In the genomic region with DNA sequence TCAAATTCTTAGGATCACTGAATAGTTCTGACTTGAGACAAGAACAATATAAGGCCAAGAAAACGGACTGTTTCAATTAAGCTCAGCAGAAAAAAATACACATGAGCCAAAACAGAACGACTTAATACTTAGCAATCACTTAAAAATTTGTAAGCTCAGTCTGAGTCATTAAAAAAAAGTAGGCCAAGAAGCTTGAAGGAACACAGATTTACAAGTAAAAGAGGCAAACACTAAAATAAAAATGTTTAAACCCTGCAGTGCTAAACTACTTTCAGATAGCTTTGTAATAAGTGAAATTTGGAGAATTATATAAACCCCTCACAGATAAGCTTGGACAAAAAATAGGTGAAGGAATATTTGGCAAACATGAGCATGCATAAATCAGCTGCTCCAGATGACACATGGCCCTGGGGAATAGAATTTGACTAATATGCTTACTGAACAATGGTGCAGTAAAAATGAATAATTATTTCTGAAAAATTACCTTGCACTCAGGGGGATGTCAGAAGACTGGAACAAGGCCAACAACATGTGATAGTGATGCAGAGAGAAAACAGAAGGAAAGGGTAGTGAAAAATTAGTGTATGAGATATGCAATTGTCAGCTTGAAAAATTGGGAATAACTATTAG, we compare ENCODE assay signal across 8 cellular contexts. TPM values are rescaled to one million over a fixed set of nuclear protein-coding genes. Genes with fewer than 3 reads are reported as not detected.
DNase-seq lines count a peak whose midpoint lies in the region; ATAC-seq, FAIRE-seq and TF ChIP-seq lines count a peak whose summit lies in the region.
"Had no signal": no experiment of that assay in that cellular context is flagged by ENCODE, and none has a peak within 500 bp of the region (broad histone marks: within the 10 kb centered on the region; RNA-seq: fewer than 3 reads in every experiment).

No MANE protein-coding gene starts in this region.

- H2AFZ ChIP-seq in SK-N-SH (ENCODE audit: low read depth), result no peak overlapping the region

- no peaks in the 10 kb centered on the region for H3K9me2 ChIP-seq in SK-N-SH

- TF ChIP-seq POLR2A in gastroesophageal sphincter (IDR thresholded peaks at IDR 0.05), result no peak
- TF ChIP-seq POLR2A in suprapubic skin (IDR thresholded peaks at IDR 0.05), result no peak

- no peaks in the 10 kb centered on the region for H3K36me3 ChIP-seq in SK-N-SH (replicated peaks in 1 of 2; ENCODE audit: control insufficient read depth in 1 of 2, insufficient read depth in 2 of 2, low read length in 1 of 2)
- H3K36me3 ChIP-seq in gastroesophageal sphincter, result no peaks in the 10 kb centered on the region
- no peaks in the 10 kb centered on the region for H3K36me3 ChIP-seq in suprapubic skin

- H3K9me3 ChIP-seq in SK-N-SH (no peaks in the 10 kb centered on the region), gastroesophageal sphincter (no peaks in the 10 kb centered on the region), suprapubic skin (no peaks in the 10 kb centered on the region)

- TF ChIP-seq EP300 in SK-N-SH (IDR thresholded peaks at IDR 0.05; ENCODE audit: borderline replicate concordance in 1 of 2, low read depth in 1 of 2, low read length in 1 of 2) (peak; percentile 87 to 88), gastroesophageal sphincter (IDR thresholded peaks at IDR 0.05) (no peak), suprapubic skin (IDR thresholded peaks at IDR 0.05) (no peak)

- H3K9ac ChIP-seq in SK-N-SH, result peak overlapping the region; percentile 43; the same call in 1 of the 2 replicates

- CTCF ChIA-PET in SK-N-SH (lab: Yijun Ruan, JAX), result interaction anchor here (0.8 to 2.0 kb wide), 8 partner anchors 9 to 692 kb away, joined by 3 to 8 read pairs (median 3); no protein-coding TSS in a partner anchor

- DNase-seq in HS-27A (ENCODE audit: low read depth) (peak; percentile 52), SK-N-SH (peak; percentile 47), suprapubic skin (ENCODE audit: low spot score in 2 of 2) (no peak), GM19239 (ENCODE audit: insufficient read length, low spot score) (no peak)
- DNase-seq: OCI-M1 had no signal

- H3K79me2 ChIP-seq in SK-N-SH (ENCODE audit: insufficient read depth), result no peaks in the 10 kb centered on the region

- H3K4me3 ChIP-seq in SK-N-SH (ENCODE audit: low read depth in 2 of 2, low read length in 1 of 2), result no peak overlapping the region
- no peak overlapping the region for H3K4me3 ChIP-seq in gastroesophageal sphincter
- H3K4me3 ChIP-seq in suprapubic skin, result no peak overlapping the region

- peak; percentile 79 for ATAC-seq in gastroesophageal sphincter
- no peak for ATAC-seq in GM18502 (IDR thresholded peaks at IDR 0.05; ENCODE audit: poor library complexity, unreplicated experiment)
- no peak for ATAC-seq in GM21381 (IDR thresholded peaks at IDR 0.05; ENCODE audit: unreplicated experiment)

- WGBS in SK-N-SH (ENCODE audit: low lambda C conversion rate), result 4% methylated on average over 2 of the region's 2 CpGs
- 0% methylated on average over 2 of the region's 2 CpGs for WGBS in gastroesophageal sphincter (ENCODE audit: low coverage in 1 of 2), 2 donors
- WGBS in suprapubic skin, result 12% methylated on average over 2 of the region's 2 CpGs

- H3K27ac ChIP-seq in SK-N-SH (ENCODE audit: low read depth in 2 of 2, low read length in 1 of 2) (peak overlapping the region; percentile 85 to 96; a peak in 3 of 4 replicates), gastroesophageal sphincter (peak overlapping the region; percentile 35 to 72 (median 66)), suprapubic skin (peak overlapping the region; percentile 74)

- peaks cover 30% of the 10 kb centered on the region for H3F3A ChIP-seq in SK-N-SH (replicated peaks; ENCODE audit: insufficient read depth)

- TF ChIP-seq RAD21 in SK-N-SH (IDR thresholded peaks at IDR 0.05; ENCODE audit: low read length), result peak; percentile 33; the same call in 1 of the 2 replicates

- FAIRE-seq in GM19239 (lab: Jason Lieb, UNC), result no peak

- POLR2A ChIA-PET in SK-N-SH (lab: Yijun Ruan, JAX), result interaction anchor here (1.2 kb wide), 1 partner anchor 161 kb away, joined by 4 read pairs; no protein-coding TSS in a partner anchor

- H3K4me1 ChIP-seq in SK-N-SH (ENCODE audit: control insufficient read depth in 1 of 2, insufficient read depth in 2 of 2, low read depth in 1 of 2, low read length in 1 of 2) (peaks cover 19% of the 10 kb centered on the region in 2 experiments), gastroesophageal sphincter (peaks cover 3 to 36% (median 6%) of the 10 kb centered on the region in 3 donors), suprapubic skin (peaks cover 49% of the 10 kb centered on the region)

- no peaks in the 10 kb centered on the region for H4K20me1 ChIP-seq in SK-N-SH (ENCODE audit: insufficient read depth)

- TF ChIP-seq CTCF in SK-N-SH (IDR thresholded peaks at IDR 0.05) (no peak), gastroesophageal sphincter (IDR thresholded peaks at IDR 0.05) (no peak), suprapubic skin (IDR thresholded peaks at IDR 0.05) (no peak)

- H3K4me2 ChIP-seq in SK-N-SH, result peak overlapping the region; percentile 62

- no peaks in the 10 kb centered on the region for H3K27me3 ChIP-seq in SK-N-SH (ENCODE audit: insufficient read depth)
- no peaks in the 10 kb centered on the region for H3K27me3 ChIP-seq in gastroesophageal sphincter
- no peaks in the 10 kb centered on the region for H3K27me3 ChIP-seq in suprapubic skin

TF ChIP-seq in SK-N-SH, 30 proteins besides CTCF, POLR2A, EP300 and RAD21 (continues in another document):
- peak; percentile 78 for TF ChIP-seq NFIC (IDR thresholded peaks at IDR 0.05; ENCODE audit: borderline replicate concordance)
- TF ChIP-seq RXRA (IDR thresholded peaks at IDR 0.05; ENCODE audit: borderline replicate concordance, low read depth), result peak; percentile 57
- no peak for TF ChIP-seq EZH2phosphoT487 (IDR thresholded peaks at IDR 0.05; ENCODE audit: borderline replicate concordance, low read depth)
- TF ChIP-seq SIN3A (IDR thresholded peaks at IDR 0.05; ENCODE audit: borderline replicate concordance, low read depth, low read length), result peak; percentile 31; the same call in 1 of the 2 replicates
- TF ChIP-seq, protein P1, sequence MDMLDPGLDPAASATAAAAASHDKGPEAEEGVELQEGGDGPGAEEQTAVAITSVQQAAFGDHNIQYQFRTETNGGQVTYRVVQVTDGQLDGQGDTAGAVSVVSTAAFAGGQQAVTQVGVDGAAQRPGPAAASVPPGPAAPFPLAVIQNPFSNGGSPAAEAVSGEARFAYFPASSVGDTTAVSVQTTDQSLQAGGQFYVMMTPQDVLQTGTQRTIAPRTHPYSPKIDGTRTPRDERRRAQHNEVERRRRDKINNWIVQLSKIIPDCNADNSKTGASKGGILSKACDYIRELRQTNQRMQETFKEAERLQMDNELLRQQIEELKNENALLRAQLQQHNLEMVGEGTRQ (IDR thresholded peaks at IDR 0.05; ENCODE audit: borderline replicate concordance, low read depth, low read length), result no peak
- TF ChIP-seq POLR2AphosphoS5 (IDR thresholded peaks at IDR 0.05; ENCODE audit: low read depth, low read length), result peak; percentile 80; the same call in 1 of the 2 replicates
- TF ChIP-seq, protein P2, sequence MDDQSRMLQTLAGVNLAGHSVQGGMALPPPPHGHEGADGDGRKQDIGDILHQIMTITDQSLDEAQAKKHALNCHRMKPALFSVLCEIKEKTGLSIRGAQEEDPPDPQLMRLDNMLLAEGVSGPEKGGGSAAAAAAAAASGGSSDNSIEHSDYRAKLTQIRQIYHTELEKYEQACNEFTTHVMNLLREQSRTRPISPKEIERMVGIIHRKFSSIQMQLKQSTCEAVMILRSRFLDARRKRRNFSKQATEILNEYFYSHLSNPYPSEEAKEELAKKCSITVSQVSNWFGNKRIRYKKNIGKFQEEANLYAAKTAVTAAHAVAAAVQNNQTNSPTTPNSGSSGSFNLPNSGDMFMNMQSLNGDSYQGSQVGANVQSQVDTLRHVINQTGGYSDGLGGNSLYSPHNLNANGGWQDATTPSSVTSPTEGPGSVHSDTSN (IDR thresholded peaks at IDR 0.05), result peak; percentile 87
- TF ChIP-seq FOSL2 (IDR thresholded peaks at IDR 0.05; ENCODE audit: borderline replicate concordance, low read depth), result peak; percentile 86
- no peak for TF ChIP-seq FOXJ3 (CRISPR knock-in tag; IDR thresholded peaks at IDR 0.05)
- TF ChIP-seq, protein P3, sequence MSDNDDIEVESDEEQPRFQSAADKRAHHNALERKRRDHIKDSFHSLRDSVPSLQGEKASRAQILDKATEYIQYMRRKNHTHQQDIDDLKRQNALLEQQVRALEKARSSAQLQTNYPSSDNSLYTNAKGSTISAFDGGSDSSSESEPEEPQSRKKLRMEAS (IDR thresholded peaks at IDR 0.05; ENCODE audit: low read depth), result peak; percentile 16; the same call in 1 of the 2 replicates
- peak; percentile 89 for TF ChIP-seq JUND (IDR thresholded peaks at IDR 0.05)
- TF ChIP-seq NRF1 (IDR thresholded peaks at IDR 0.05; ENCODE audit: low read depth, low read length), result no peak
- no peak for TF ChIP-seq CHD2 (IDR thresholded peaks at IDR 0.05; ENCODE audit: low read length, partially characterized antibody)
- peak; percentile 74; the same call in 1 of the 2 replicates for TF ChIP-seq RCOR1 (IDR thresholded peaks at IDR 0.05; ENCODE audit: low read length)
- TF ChIP-seq RFX5 (IDR thresholded peaks at IDR 0.05; ENCODE audit: low read length), result no peak
- no peak for TF ChIP-seq IRF3 (IDR thresholded peaks at IDR 0.05; ENCODE audit: low read depth, low read length)
- TF ChIP-seq FOXM1 (IDR thresholded peaks at IDR 0.05; ENCODE audit: low read depth), result peak; percentile 69; the same call in 1 of the 2 replicates
- TF ChIP-seq TAF1 (IDR thresholded peaks at IDR 0.05; ENCODE audit: borderline replicate concordance, low read depth, low read length), result no peak
- no peak for TF ChIP-seq SMC3 (IDR thresholded peaks at IDR 0.05; ENCODE audit: low read depth, low read length)
- TF ChIP-seq TCF12 (IDR thresholded peaks at IDR 0.05), result peak; percentile 98

RNA-seq across cellular contexts. Expression of gene LNX1, which starts 49.6 kb away (rescaled TPM):
- polyA plus RNA-seq in SK-N-SH (2012; rRNA removed), result 0.16 and 0.19 TPM in 2 replicates
- polyA plus RNA-seq in SK-N-SH (2012; cell fraction: cytosol; rRNA removed), result 0.12 and 0.27 TPM in 2 replicates
- polyA plus RNA-seq in SK-N-SH (2012; cell fraction: nucleus; rRNA removed), result 0.08 and 0.25 TPM in 2 replicates
- 10 to 100 TPM in 2 of 4 donors, 1 to 10 TPM in 2; 2.6 to 13.6 (median 7.2) TPM for total RNA-seq in gastroesophageal sphincter
- total RNA-seq in suprapubic skin, result 10 to 100 TPM; 21.7 to 47.2 (median 36.2) TPM

Comparison
In these comparisons a context has a peak if more than half of its experiments do, and no peak if none do; other contexts are left out.
1. DNase-seq: peak in HS-27A (single experiment) and SK-N-SH (single experiment); none in suprapubic skin (0 of 2) and GM19239 (single experiment).
2. Peak in every context shown above with its lines, with median percentiles within 50 percentile points of each other: H3K27ac ChIP-seq.